In genomic region chr1:62687903-62688686, GRCh38 we compare ENCODE assay signal across 8 cellular contexts. TPM values are rescaled to one million over a fixed set of nuclear protein-coding genes. Genes with fewer than 3 reads are reported as not detected.
DNase-seq lines count a peak whose midpoint lies in the region; ATAC-seq lines count a peak whose summit lies in the region.

Gene DOCK7 (minus strand): TSS chr1:62688386. CDS start chr1:62688264, 122 bp downstream.

- peak; percentile 75 for ATAC-seq in GM19438 (IDR thresholded peaks at IDR 0.05; ENCODE audit: low read depth, unreplicated experiment)
- ATAC-seq in HG03520 (IDR thresholded peaks at IDR 0.05; ENCODE audit: unreplicated experiment) = peak; percentile 71

- DNase-seq in COLO668 (lab: John Stamatoyannopoulos, UW; ENCODE audit: unreplicated experiment) (peak; percentile 91), NOMO-1 treated with DMSO at 0.1 percent for 48 hours (lab: John Stamatoyannopoulos, UW; ENCODE audit: unreplicated experiment) (peak; percentile 48), activated T-cell treated with anti-CD3 and anti-CD28 coated beads for 1 hour (ENCODE audit: low read depth) (peak; percentile 30), epidermal melanocyte (ENCODE audit: insufficient read length, low spot score) (peak; percentile 66), mesenteric fat pad (ENCODE audit: low spot score) (peak; percentile 92)
- DNase-seq in stimulated activated CD8-positive, alpha-beta memory T cell treated with anti-CD3 and anti-CD28 coated beads, Interleukin-4, amount 100 ng/mL, for 24 hours (ENCODE audit: low read depth) = peak; percentile 30

RNA-seq across cellular contexts. Expression of gene DOCK7, which starts in this region (rescaled TPM):
- 47.1 TPM for total RNA-seq in mesenteric fat pad

Comparison
In these comparisons a context has a peak if more than half of its experiments do, and no peak if none do; other contexts are left out.
1. Peak in every context shown above with its lines: DNase-seq and ATAC-seq.
2. DNase-seq: peak in every context shown above with its lines; median percentile 92 in mesenteric fat pad; 91 in COLO668; 66 in epidermal melanocyte; 48 in NOMO-1 treated with DMSO at 0.1 percent for 48 hours; 30 in activated T-cell treated with anti-CD3 and anti-CD28 coated beads for 1 hour; 30 in stimulated activated CD8-positive, alpha-beta memory T cell treated with anti-CD3 and anti-CD28 coated beads, Interleukin-4, amount 100 ng/mL, for 24 hours.